ENCODE assay signal across 33 cellular contexts in the genomic region with DNA sequence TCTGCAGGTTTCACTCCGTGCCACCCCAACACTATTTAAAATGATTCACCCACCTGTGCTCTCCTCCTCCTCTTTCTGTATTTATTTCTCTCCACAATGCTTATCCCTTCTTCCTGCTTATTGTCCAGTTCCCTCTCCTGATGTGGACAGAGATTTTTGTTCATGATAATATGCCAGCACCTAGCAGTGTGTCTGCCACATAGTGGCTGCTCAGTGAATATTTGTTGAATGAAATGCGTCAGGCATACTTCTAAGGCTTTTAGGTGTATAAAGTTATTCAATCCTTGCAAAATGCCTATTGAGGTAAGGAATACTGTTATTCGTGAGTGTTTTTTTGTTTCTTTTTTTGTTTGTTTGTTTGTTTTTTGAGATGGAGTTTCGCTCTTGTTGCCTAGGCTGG.
"Had no signal": no experiment of that assay in that cellular context is flagged by ENCODE, and none has a peak within 500 bp of the region (broad histone marks: within the 10 kb centered on the region; RNA-seq: fewer than 3 reads in every experiment).

No MANE protein-coding gene starts in this region.

- H3K9me3 ChIP-seq: pancreas, prostate gland, sigmoid colon, upper lobe of left lung, vagina had no signal

- H3K36me3 ChIP-seq: pancreas, prostate gland, sigmoid colon, upper lobe of left lung, vagina, WERI-Rb-1 had no signal

- H3K4me1 ChIP-seq: pancreas, prostate gland, sigmoid colon, upper lobe of left lung, vagina had no signal

- H3K4me3 ChIP-seq: coronary artery, dorsolateral prefrontal cortex, pancreas, prostate gland, sigmoid colon, upper lobe of left lung, vagina had no signal

- ATAC-seq: activated CD4-positive, CD25-positive, alpha-beta regulatory T cell treated with anti-CD3 and anti-CD28 coated beads, Interleukin-2, amount 50 U/mL, for 24 hours; left ventricle myocardium superior; pancreas; stimulated activated memory B cell treated with anti-CD40 and anti-IgM and Interleukin-4, amounts not matched to agents 10 μg/mL and 1 μg/mL and 100 μg/mL, for 72 hours; stimulated activated naive CD8-positive, alpha-beta T cell treated with anti-CD3 and anti-CD28 coated beads, Interleukin-15, amount 100 ng/mL, for 72 hours; T-helper 17 cell had no signal

- H3K27ac ChIP-seq: coronary artery, dorsolateral prefrontal cortex, pancreas, prostate gland, sigmoid colon, upper lobe of left lung, vagina, WERI-Rb-1 had no signal

- FAIRE-seq: bronchial epithelial cell, frontal cortex, islet of Langerhans, pancreas, small intestine had no signal

- DNase-seq: activated CD4-positive, alpha-beta memory T cell treated with anti-CD3 and anti-CD28 coated beads, Interleukin-2, amount 10 ng/mL, durations not matched to agents 7 days and 5 days; activated CD4-positive, alpha-beta T cell treated with anti-CD3 and anti-CD28 coated beads, Interleukin-2, amount 10 ng/mL, durations not matched to agents 7 days and 5 days; activated CD8-positive, alpha-beta memory T cell treated with anti-CD3 and anti-CD28 coated beads, Interleukin-2, amount 50 U/mL, for 48 hours; activated gamma-delta T cell; activated naive CD4-positive, alpha-beta T cell treated with anti-CD3 and anti-CD28 coated beads, Interleukin-2, amount 50 U/mL, for 16 hours; activated T-cell treated with anti-CD3 and anti-CD28 coated beads, Interleukin-2, amount 50 U/mL, for 24 hours; anterior cingulate cortex; cerebellar nuclear complex; dorsolateral prefrontal cortex; effector memory CD4-positive, alpha-beta T cell; left ventricle myocardium superior; naive B cell; pancreas; retina; sigmoid colon; small intestine; stimulated activated CD4-positive, alpha-beta T cell treated with anti-CD3 and anti-CD28 coated beads, Interleukin-1b, Interleukin-23, amount 100 ng/mL, for 48 hours; stimulated activated CD4-positive, alpha-beta T cell treated with anti-CD3 and anti-CD28 coated beads, Interleukin-4, amount 100 ng/mL, for 4 hours; stimulated activated CD8-positive, alpha-beta memory T cell treated with anti-CD3 and anti-CD28 coated beads, Interleukin-4, amount 100 ng/mL, for 48 hours; stimulated activated naive CD8-positive, alpha-beta T cell treated with anti-CD3 and anti-CD28 coated beads, Interleukin-15, amount 100 ng/mL, for 72 hours; substantia nigra; T-helper 17 cell; T1000; upper lobe of left lung; WERI-Rb-1 had no signal
